11 cellular contexts compared by ENCODE assay signal in genomic region chr1:68178821-68179490, GRCh38. TPM values are rescaled to one million over a fixed set of nuclear protein-coding genes. Genes with fewer than 3 reads are reported as not detected.
DNase-seq lines count a peak whose midpoint lies in the region; ATAC-seq and TF ChIP-seq lines count a peak whose summit lies in the region.
"Had no signal": no experiment of that assay in that cellular context is flagged by ENCODE, and none has a peak within 500 bp of the region (broad histone marks: within the 10 kb centered on the region; RNA-seq: fewer than 3 reads in every experiment).

No MANE protein-coding gene starts in this region.

- TF ChIP-seq CTCF in RWPE1 (conservative IDR thresholded peaks at IDR 0.05; ENCODE audit: low read depth) (no peak), osteoblast (IDR thresholded peaks at IDR 0.05; ENCODE audit: extremely low read depth, low read depth, low read length) (no peak), thyroid gland (IDR thresholded peaks at IDR 0.05) (no peak)

- H3K79me2 ChIP-seq in osteoblast (ENCODE audit: insufficient read depth, low read length), result no peaks in the 10 kb centered on the region

- no peak for TF ChIP-seq POLR2A in thyroid gland (IDR thresholded peaks at IDR 0.05)

- H3K9me3 ChIP-seq in osteoblast (ENCODE audit: low read depth, low read length), result no peaks in the 10 kb centered on the region
- no peaks in the 10 kb centered on the region for H3K9me3 ChIP-seq in thyroid gland

- H3K36me3 ChIP-seq in osteoblast (ENCODE audit: insufficient read depth, low read length) (no peaks in the 10 kb centered on the region), thyroid gland (no peaks in the 10 kb centered on the region)

- H3K27ac ChIP-seq in RWPE1 (no peak overlapping the region), osteoblast (ENCODE audit: low read depth, low read length) (peak overlapping the region; percentile 72), thyroid gland (no peak overlapping the region)

- CTCF ChIA-PET in RWPE1 (lab: Yijun Ruan, JAX), result interaction anchor here (0.6 kb wide), 1 partner anchor 9 kb away, joined by 8 read pairs; no protein-coding TSS in a partner anchor

- intact Hi-C loops in thyroid gland (cut with DNase I), result no loop called here

- 82 to 83% methylated on average over 4 of the region's 4 CpGs for WGBS in thyroid gland, 2 donors

- H3K4me1 ChIP-seq in osteoblast (ENCODE audit: insufficient read depth, low read length), result peaks cover 51% of the 10 kb centered on the region
- H3K4me1 ChIP-seq in thyroid gland, result peaks cover 6 to 22% of the 10 kb centered on the region in 2 donors

- H3K4me3 ChIP-seq in osteoblast (ENCODE audit: insufficient read depth, low read length) (no peak overlapping the region), thyroid gland (replicated peaks in 1 of 3) (no peak overlapping the region)

- H4K20me1 ChIP-seq in osteoblast (ENCODE audit: insufficient read depth, low read length), result no peaks in the 10 kb centered on the region

- ATAC-seq in GM18868 (IDR thresholded peaks at IDR 0.05; ENCODE audit: unreplicated experiment) (peak; percentile 47), HG02642 (IDR thresholded peaks at IDR 0.05; ENCODE audit: poor library complexity, unreplicated experiment) (peak; percentile 52)

- peak overlapping the region; percentile 27 for H2AFZ ChIP-seq in osteoblast (ENCODE audit: low read length)

- POLR2A ChIA-PET in RWPE1 (lab: Yijun Ruan, JAX; ENCODE audit: low non-redundant PET), result no interaction called here

- DNase-seq in RWPE1 (ENCODE audit: low spot score), result peak; percentile 33
- DNase-seq in osteoblast (ENCODE audit: insufficient read length, low spot score, missing footprints), result no peak
- no peak for DNase-seq in epidermal melanocyte (ENCODE audit: insufficient read length, low spot score)
- DNase-seq in thyroid gland, result no peak
- no peak for DNase-seq in iPS-NIHi7 (ENCODE audit: extremely low spot score)
- DNase-seq in KG1 (lab: John Stamatoyannopoulos, UW), result no peak
- DNase-seq: amygdala; DMS79 treated with DMSO at 0.1 percent for 48 hours; stimulated activated CD8-positive, alpha-beta memory T cell treated with anti-CD3 and anti-CD28 coated beads, Interleukin-4, amount 100 ng/mL, for 48 hours had no signal

- H3K27me3 ChIP-seq in osteoblast (ENCODE audit: insufficient read depth, low read length) (no peaks in the 10 kb centered on the region), thyroid gland (no peaks in the 10 kb centered on the region)

- peak overlapping the region; percentile 59 for H3K4me2 ChIP-seq in osteoblast (ENCODE audit: insufficient read depth, low read length)

RNA-seq across cellular contexts. Expression of gene WLS, which starts 53.4 kb away (rescaled TPM):
- total RNA-seq in osteoblast (54.3 and 65.1 TPM in 2 replicates), thyroid gland (10 to 100 TPM; 20.0 to 52.7 (median 46.7) TPM)
